Comparison of ENCODE assay signal across 14 cellular contexts in genomic region chr1:62064831-62065230, GRCh38.
"Had no signal": no experiment of that assay in that cellular context is flagged by ENCODE, and none has a peak within 500 bp of the region (broad histone marks: within the 10 kb centered on the region; RNA-seq: fewer than 3 reads in every experiment).

No MANE protein-coding gene starts in this region.

- H3K9me3 ChIP-seq: lower lobe of right lung, testis, vagina had no signal

- H3K27ac Mint-ChIP-seq: activated CD4-positive, alpha-beta memory T cell treated with anti-CD3 and anti-CD28 coated beads for 36 hours; activated naive CD8-positive, alpha-beta T cell treated with anti-CD3 and anti-CD28 coated beads for 36 hours; naive thymus-derived CD4-positive, alpha-beta T cell; stimulated activated naive CD8-positive, alpha-beta T cell treated with anti-CD3 and anti-CD28 coated beads, Interleukin-15, amount 100 ng/mL, for 72 hours had no signal

- H3K4me1 Mint-ChIP-seq: activated naive CD8-positive, alpha-beta T cell treated with anti-CD3 and anti-CD28 coated beads for 36 hours; naive thymus-derived CD4-positive, alpha-beta T cell; stimulated activated naive CD8-positive, alpha-beta T cell treated with anti-CD3 and anti-CD28 coated beads, Interleukin-15, amount 100 ng/mL, for 72 hours had no signal

- H3K27ac ChIP-seq: lower lobe of right lung, testis, vagina had no signal

- H3K36me3 ChIP-seq: lower lobe of right lung, vagina had no signal

- H3K27me3 ChIP-seq: testis, vagina had no signal

- H3K4me3 Mint-ChIP-seq: activated CD4-positive, alpha-beta memory T cell treated with anti-CD3 and anti-CD28 coated beads for 36 hours; activated naive CD8-positive, alpha-beta T cell treated with anti-CD3 and anti-CD28 coated beads for 36 hours; activated T-cell treated with anti-CD3 and anti-CD28 coated beads, Interleukin-2, amount 50 U/mL, for 4 hours; naive thymus-derived CD4-positive, alpha-beta T cell; stimulated activated naive CD8-positive, alpha-beta T cell treated with anti-CD3 and anti-CD28 coated beads, Interleukin-15, amount 100 ng/mL, for 72 hours had no signal

- ATAC-seq: activated T-cell treated with anti-CD3 and anti-CD28 coated beads, Interleukin-2, amount 50 U/mL, for 4 hours; lower lobe of right lung; naive thymus-derived CD4-positive, alpha-beta T cell; stimulated activated naive CD8-positive, alpha-beta T cell treated with anti-CD3 and anti-CD28 coated beads, Interleukin-15, amount 100 ng/mL, for 72 hours had no signal

- H3K9me3 Mint-ChIP-seq: activated naive CD8-positive, alpha-beta T cell treated with anti-CD3 and anti-CD28 coated beads for 36 hours; activated T-cell treated with anti-CD3 and anti-CD28 coated beads, Interleukin-2, amount 50 U/mL, for 4 hours; stimulated activated naive CD8-positive, alpha-beta T cell treated with anti-CD3 and anti-CD28 coated beads, Interleukin-15, amount 100 ng/mL, for 72 hours had no signal

- H3K27me3 Mint-ChIP-seq: activated CD4-positive, alpha-beta memory T cell treated with anti-CD3 and anti-CD28 coated beads for 36 hours; activated naive CD8-positive, alpha-beta T cell treated with anti-CD3 and anti-CD28 coated beads for 36 hours; naive thymus-derived CD4-positive, alpha-beta T cell; stimulated activated naive CD8-positive, alpha-beta T cell treated with anti-CD3 and anti-CD28 coated beads, Interleukin-15, amount 100 ng/mL, for 72 hours had no signal

- H3K4me3 ChIP-seq: coronary artery, lower lobe of right lung, testis, vagina had no signal

- DNase-seq: activated CD4-positive, alpha-beta memory T cell treated with anti-CD3 and anti-CD28 coated beads for 36 hours; activated gamma-delta T cell treated with Interleukin-2 at 50 U/mL for 16 hours; activated naive CD8-positive, alpha-beta T cell treated with anti-CD3 and anti-CD28 coated beads for 36 hours; activated T-cell treated with anti-CD3 and anti-CD28 coated beads, Interleukin-2, amount 50 U/mL, for 4 hours; effector CD4-positive, alpha-beta T cell; kidney; lower lobe of right lung; naive thymus-derived CD4-positive, alpha-beta T cell; stimulated activated CD4-positive, alpha-beta T cell treated with anti-CD3 and anti-CD28 coated beads, Interleukin-4, amount 100 ng/mL, for 4 hours; stimulated activated naive CD8-positive, alpha-beta T cell treated with anti-CD3 and anti-CD28 coated beads, Interleukin-15, amount 100 ng/mL, for 72 hours; T-helper 2 cell; testis had no signal
